Comparison of ENCODE assay signal across 1 cellular context in the genomic region with DNA sequence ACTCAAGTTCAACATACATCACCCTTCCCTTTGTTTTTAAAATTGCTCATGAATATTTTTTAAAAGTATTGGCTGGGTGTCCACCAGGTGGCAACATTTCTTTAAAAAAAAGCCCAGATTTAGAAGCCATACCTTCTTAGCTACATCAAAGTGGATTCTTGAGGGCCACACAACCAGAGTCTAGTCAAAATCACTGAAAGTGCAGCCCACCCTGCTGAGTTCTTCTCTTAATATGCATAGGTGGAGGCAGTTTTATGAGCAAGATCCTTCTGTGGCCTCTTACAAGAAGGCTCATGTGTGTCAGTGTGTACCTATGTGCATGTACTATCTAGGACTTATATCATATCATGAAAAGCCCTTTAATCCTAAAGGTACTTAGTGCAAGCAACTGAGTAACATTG.
TF ChIP-seq lines count a peak whose summit lies in the region.

No MANE protein-coding gene starts in this region.

TF ChIP-seq in endothelial cell of umbilical vein, 7 proteins besides CTCF, POLR2A, EP300 and RAD21:
- TF ChIP-seq MYC (IDR thresholded peaks at IDR 0.05; ENCODE audit: low read depth, low read length): no peak
- TF ChIP-seq, protein P1, sequence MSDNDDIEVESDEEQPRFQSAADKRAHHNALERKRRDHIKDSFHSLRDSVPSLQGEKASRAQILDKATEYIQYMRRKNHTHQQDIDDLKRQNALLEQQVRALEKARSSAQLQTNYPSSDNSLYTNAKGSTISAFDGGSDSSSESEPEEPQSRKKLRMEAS (IDR thresholded peaks at IDR 0.05; ENCODE audit: insufficient read depth, insufficient read length): no peak
- no peak for TF ChIP-seq JUN (IDR thresholded peaks at IDR 0.05; ENCODE audit: borderline replicate concordance, insufficient read depth, insufficient read length, low read depth)
- TF ChIP-seq GATA2 (IDR thresholded peaks at IDR 0.05; ENCODE audit: insufficient read depth, insufficient read length, low read depth, low read length): no peak
